15 cellular contexts compared by ENCODE assay signal in the genomic region with DNA sequence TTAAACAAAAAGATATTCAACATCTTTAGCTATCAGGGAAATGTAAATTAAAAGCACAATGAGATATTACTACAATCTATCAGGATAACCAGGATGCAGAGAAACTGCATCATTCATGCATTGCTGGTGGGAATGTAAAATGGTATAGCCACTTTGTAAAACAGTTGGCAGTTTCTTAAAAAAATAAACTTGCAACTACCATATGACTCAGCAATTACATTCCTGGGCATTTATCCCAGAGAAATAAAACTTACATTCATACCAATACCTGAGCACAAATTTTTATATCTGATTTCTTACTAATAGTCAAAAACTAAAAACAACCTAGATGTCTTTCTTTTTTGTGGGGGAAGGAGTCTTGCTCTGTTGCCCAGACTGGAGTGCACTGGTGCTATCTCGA.
DNase-seq lines count a peak whose midpoint lies in the region; ATAC-seq and TF ChIP-seq lines count a peak whose summit lies in the region.
"Had no signal": no experiment of that assay in that cellular context is flagged by ENCODE, and none has a peak within 500 bp of the region (broad histone marks: within the 10 kb centered on the region; RNA-seq: fewer than 3 reads in every experiment).

No MANE protein-coding gene starts in this region.

- peaks cover 1 to 13% (median 12%) of the 10 kb centered on the region in 3 donors for H3K9me3 Mint-ChIP-seq in T-cell
- H3K9me3 Mint-ChIP-seq in endothelial cell (ENCODE audit: unreplicated experiment), result no peaks in the 10 kb centered on the region
- peaks cover 10% of the 10 kb centered on the region for H3K9me3 Mint-ChIP-seq in activated T-cell treated with anti-CD3 and anti-CD28 coated beads, Interleukin-2, amount 50 U/mL, for 24 hours

- no peaks in the 10 kb centered on the region for H3K27me3 ChIP-seq in ACC112 (ENCODE audit: insufficient read depth, low read length)
- H3K27me3 ChIP-seq in DND-41 (ENCODE audit: insufficient read depth, low read length, poor library complexity), result no peaks in the 10 kb centered on the region

- POLR2A ChIA-PET in T-cell (lab: Charles Lee), result interaction anchor here in 1 of 2 donors (1.0 kb wide), 1 partner anchor 198 kb away, joined by 3 read pairs; no protein-coding TSS in a partner anchor

- H3K36me3 ChIP-seq in ACC112 (ENCODE audit: insufficient read depth, low read length) (no peaks in the 10 kb centered on the region), DND-41 (ENCODE audit: insufficient read depth, low read length) (no peaks in the 10 kb centered on the region)

- no peaks in the 10 kb centered on the region for H4K20me1 ChIP-seq in DND-41 (ENCODE audit: insufficient read depth, low read length)

- peak overlapping the region; percentile 93 to 96 for H3K27ac Mint-ChIP-seq in T-cell
- no peak overlapping the region for H3K27ac Mint-ChIP-seq in endothelial cell (ENCODE audit: unreplicated experiment)
- no peak overlapping the region for H3K27ac Mint-ChIP-seq in activated T-cell treated with anti-CD3 and anti-CD28 coated beads, Interleukin-2, amount 50 U/mL, for 24 hours
- H3K27ac Mint-ChIP-seq: activated naive CD4-positive, alpha-beta T cell treated with anti-CD3 and anti-CD28 coated beads for 36 hours had no signal

- no peak overlapping the region for H3K9ac ChIP-seq in DND-41 (ENCODE audit: low read depth, low read length)

- no peak for TF ChIP-seq CTCF in DND-41 (IDR thresholded peaks at IDR 0.05; ENCODE audit: borderline replicate concordance, extremely low read depth, low read length, poor library complexity, severe bottlenecking)
- TF ChIP-seq CTCF in fibroblast of mammary gland (conservative IDR thresholded peaks at IDR 0.05; ENCODE audit: control insufficient read depth, insufficient read depth, low read depth, low read length), result no peak
- no peak for TF ChIP-seq CTCF in endothelial cell (IDR thresholded peaks at IDR 0.05; ENCODE audit: unreplicated experiment)

- CTCF ChIA-PET in T-cell (lab: Charles Lee), result no interaction called here

- H3K4me1 Mint-ChIP-seq in T-cell (peaks cover 64 to 85% (median 75%) of the 10 kb centered on the region in 3 donors), endothelial cell (ENCODE audit: unreplicated experiment) (peaks cover 43% of the 10 kb centered on the region)
- H3K4me1 Mint-ChIP-seq in activated T-cell treated with anti-CD3 and anti-CD28 coated beads, Interleukin-2, amount 50 U/mL, for 24 hours (ENCODE audit: low read depth), result peaks cover 63% of the 10 kb centered on the region

- DNase-seq in DND-41 (no peak), T-cell (no peak), fibroblast of mammary gland (ENCODE audit: low read depth) (peak; percentile 73), endothelial cell (ENCODE audit: low spot score) (no peak), ecto neural progenitor cell (ENCODE audit: low spot score) (no peak)
- DNase-seq in activated T-cell treated with anti-CD3 and anti-CD28 coated beads, Interleukin-2, amount 50 U/mL, for 24 hours, result no peak
- DNase-seq: activated CD4-positive, alpha-beta T cell treated with anti-CD3 and anti-CD28 coated beads, Interleukin-2, amount 50 U/mL, for 1 hour; activated naive CD4-positive, alpha-beta T cell treated with anti-CD3 and anti-CD28 coated beads for 36 hours; COR-L47; dermis blood vessel endothelial cell; glutamatergic neuron; naive B cell; right cardiac atrium had no signal

- H3K4me3 Mint-ChIP-seq in T-cell, result peak overlapping the region in 1 of 3 donors; percentile 52
- no peak overlapping the region for H3K4me3 Mint-ChIP-seq in endothelial cell (ENCODE audit: unreplicated experiment)
- H3K4me3 Mint-ChIP-seq in activated T-cell treated with anti-CD3 and anti-CD28 coated beads, Interleukin-2, amount 50 U/mL, for 24 hours, result no peak overlapping the region
- H3K4me3 Mint-ChIP-seq: activated naive CD4-positive, alpha-beta T cell treated with anti-CD3 and anti-CD28 coated beads for 36 hours had no signal

- H3K4me1 ChIP-seq in ACC112 (ENCODE audit: control insufficient read depth, insufficient read depth, low read length, unreplicated experiment) (peaks cover 29% of the 10 kb centered on the region), DND-41 (ENCODE audit: insufficient read depth, low read length) (peaks cover 67% of the 10 kb centered on the region)

- ATAC-seq in DND-41 (ENCODE audit: insufficient read depth, low read depth), result no peak
- ATAC-seq in T-cell (replicated peaks in 1 of 4), result no peak
- ATAC-seq in HG03378 (IDR thresholded peaks at IDR 0.05; ENCODE audit: unreplicated experiment), result no peak
- ATAC-seq: right cardiac atrium had no signal

- H3K4me3 ChIP-seq in ACC112 (ENCODE audit: low read depth, low read length), result no peak overlapping the region
- no peak overlapping the region for H3K4me3 ChIP-seq in DND-41 (ENCODE audit: low read depth in 1 of 2, low read length in 2 of 2)
- H3K4me3 ChIP-seq in fibroblast of mammary gland (ENCODE audit: control insufficient read depth, low read depth, low read length), result no peak overlapping the region

- H3K27ac ChIP-seq in ACC112 (ENCODE audit: low read depth, low read length) (peak overlapping the region; percentile 44), DND-41 (ENCODE audit: low read length) (peak overlapping the region; percentile 89)

- H3K79me2 ChIP-seq in ACC112 (ENCODE audit: control insufficient read depth, insufficient read depth, low read length, unreplicated experiment), result no peaks in the 10 kb centered on the region
- no peaks in the 10 kb centered on the region for H3K79me2 ChIP-seq in DND-41 (ENCODE audit: insufficient read depth, low read length)

- H3K9me3 ChIP-seq in DND-41 (ENCODE audit: insufficient read depth, low read length, severe bottlenecking), result no peaks in the 10 kb centered on the region

- H2AFZ ChIP-seq in ACC112 (ENCODE audit: low read length, unreplicated experiment), result no peak overlapping the region
- H2AFZ ChIP-seq in DND-41 (ENCODE audit: low read depth, low read length), result no peak overlapping the region

- H3K36me3 Mint-ChIP-seq in T-cell (peaks cover 23% of the 10 kb centered on the region), endothelial cell (ENCODE audit: low read depth, unreplicated experiment) (no peaks in the 10 kb centered on the region)
- no peaks in the 10 kb centered on the region for H3K36me3 Mint-ChIP-seq in activated T-cell treated with anti-CD3 and anti-CD28 coated beads, Interleukin-2, amount 50 U/mL, for 24 hours (ENCODE audit: low read depth)
- H3K36me3 Mint-ChIP-seq: naive B cell had no signal

- H3K27me3 Mint-ChIP-seq in T-cell (no peaks in the 10 kb centered on the region), endothelial cell (ENCODE audit: unreplicated experiment) (peaks cover 5% of the 10 kb centered on the region)
- H3K27me3 Mint-ChIP-seq in activated T-cell treated with anti-CD3 and anti-CD28 coated beads, Interleukin-2, amount 50 U/mL, for 24 hours, result no peaks in the 10 kb centered on the region
- H3K27me3 Mint-ChIP-seq: naive B cell had no signal

- H3K4me2 ChIP-seq in DND-41 (ENCODE audit: insufficient read depth, low read length), result no peak overlapping the region; the same call in 1 of the 2 replicates

Comparison
In these comparisons a context has a peak if more than half of its experiments do, and no peak if none do; other contexts are left out.
1. H3K27ac Mint-ChIP-seq: peak in T-cell (2 of 2); none in endothelial cell (single experiment) and activated T-cell treated with anti-CD3 and anti-CD28 coated beads, Interleukin-2, amount 50 U/mL, for 24 hours (single experiment).